9 cellular contexts compared by ENCODE assay signal in genomic region chr5:122723606-122724352, GRCh38. TPM values are rescaled to one million over a fixed set of nuclear protein-coding genes. Genes with fewer than 3 reads are reported as not detected.
DNase-seq lines count a peak whose midpoint lies in the region; ATAC-seq and TF ChIP-seq lines count a peak whose summit lies in the region.
"Had no signal": no experiment of that assay in that cellular context is flagged by ENCODE, and none has a peak within 500 bp of the region (broad histone marks: within the 10 kb centered on the region; RNA-seq: fewer than 3 reads in every experiment).

No MANE protein-coding gene starts in this region.

- no peak overlapping the region for H2AFZ ChIP-seq in mesenchymal stem cell (ENCODE audit: low read depth, low read length)

- H3K4me2 ChIP-seq in mesenchymal stem cell (ENCODE audit: low read length, poor library complexity, severe bottlenecking) = no peak overlapping the region

- H2BK15ac ChIP-seq in mesenchymal stem cell (ENCODE audit: low read depth, poor library complexity, severe bottlenecking) = no peak overlapping the region

- H3K27ac ChIP-seq in HEK293 (ENCODE audit: extremely low read depth, low read depth, low read length) (no peak overlapping the region), mesenchymal stem cell (ENCODE audit: low read length, poor library complexity, severe bottlenecking) (no peak overlapping the region)
- H3K27ac ChIP-seq: tibial nerve had no signal

- H4K8ac ChIP-seq in mesenchymal stem cell (ENCODE audit: low read length) = no peak overlapping the region

- H3K14ac ChIP-seq in mesenchymal stem cell (ENCODE audit: low read length in 2 of 2) = no peak overlapping the region

- no peak overlapping the region for H4K91ac ChIP-seq in mesenchymal stem cell (ENCODE audit: low read length)

- H3K4me3 ChIP-seq in HEK293 (ENCODE audit: low read depth, low read length) (no peak overlapping the region), mesenchymal stem cell (ENCODE audit: insufficient read depth in 1 of 2, low read depth in 1 of 2, low read length in 2 of 2) (peak overlapping the region in 1 of 2 experiments; percentile 20), BE2C (ENCODE audit: low read depth, low read length) (no peak overlapping the region)
- H3K4me3 ChIP-seq: tibial nerve had no signal

- no peaks in the 10 kb centered on the region for H3K9me3 ChIP-seq in HEK293 (ENCODE audit: control insufficient read depth, insufficient read depth, low read depth, low read length)
- H3K9me3 ChIP-seq in mesenchymal stem cell (ENCODE audit: control insufficient read depth, low read length) = peaks cover 6% of the 10 kb centered on the region
- H3K9me3 ChIP-seq in BE2C = no peaks in the 10 kb centered on the region
- H3K9me3 ChIP-seq: tibial nerve had no signal

- H3K36me3 ChIP-seq in HEK293 (ENCODE audit: control insufficient read depth in 2 of 2, insufficient read depth in 1 of 2, low read length in 2 of 2) (no peaks in the 10 kb centered on the region), mesenchymal stem cell (ENCODE audit: control insufficient read depth in 1 of 2, insufficient read depth in 2 of 2, low read depth in 1 of 2, low read length in 2 of 2) (no peaks in the 10 kb centered on the region), BE2C (no peaks in the 10 kb centered on the region)
- H3K36me3 ChIP-seq: tibial nerve had no signal

- H2BK5ac ChIP-seq in mesenchymal stem cell (ENCODE audit: low read depth, low read length, poor library complexity, severe bottlenecking) = no peak overlapping the region

- POLR2A ChIA-PET in HEK293 (lab: Yijun Ruan, JAX) = no interaction called here

- H2AK5ac ChIP-seq in mesenchymal stem cell (ENCODE audit: low read length, severe bottlenecking) = no peak overlapping the region

- no peak overlapping the region for H3K4ac ChIP-seq in mesenchymal stem cell (ENCODE audit: low read depth in 1 of 2, low read length in 2 of 2)

- H3K23ac ChIP-seq in mesenchymal stem cell (ENCODE audit: low read length in 2 of 2) = no peak overlapping the region

- peak; percentile 83 for DNase-seq in MV-4-11 (lab: John Stamatoyannopoulos, UW)
- DNase-seq in mesenchymal stem cell = no peak
- no peak for DNase-seq in cerebellar cortex (ENCODE audit: low spot score)
- DNase-seq in hypothalamus (lab: John Stamatoyannopoulos, UW) = no peak
- DNase-seq in BE2C = no peak
- no peak for DNase-seq in SKM-1 treated with dmso at 0.1 percent for 144 hours (lab: John Stamatoyannopoulos, UW; ENCODE audit: unreplicated experiment)

- H3K9ac ChIP-seq in mesenchymal stem cell (ENCODE audit: low read length) = peak overlapping the region; percentile 76

- H3K4me1 ChIP-seq in HEK293 (ENCODE audit: control insufficient read depth, insufficient read depth, low read length) = 0 out of 2 replicates have a peak, but pooled peaks cover 2% of the 10 kb centered on the region
- no peaks in the 10 kb centered on the region for H3K4me1 ChIP-seq in mesenchymal stem cell (ENCODE audit: control insufficient read depth, insufficient read depth, low read depth, low read length)
- H3K4me1 ChIP-seq in BE2C = no peaks in the 10 kb centered on the region

- no peaks in the 10 kb centered on the region for H3K27me3 ChIP-seq in mesenchymal stem cell (ENCODE audit: control insufficient read depth in 1 of 2, insufficient read depth in 1 of 2, low read length in 2 of 2)
- peaks cover 7% of the 10 kb centered on the region for H3K27me3 ChIP-seq in BE2C
- H3K27me3 ChIP-seq: tibial nerve had no signal

- TF ChIP-seq CTCF in HEK293 (tag by site-specific recombination; IDR thresholded peaks at IDR 0.05) = no peak
- no peak for TF ChIP-seq CTCF in BE2C (IDR thresholded peaks at IDR 0.05; ENCODE audit: low read depth, low read length)

- CTCF ChIA-PET in HEK293 (lab: Yijun Ruan, JAX) = no interaction called here

- no peak overlapping the region for H2BK120ac ChIP-seq in mesenchymal stem cell (ENCODE audit: low read depth, low read length)

- no peak overlapping the region for H3K18ac ChIP-seq in mesenchymal stem cell (ENCODE audit: low read depth in 1 of 2, low read length in 2 of 2)

- H3K79me1 ChIP-seq in mesenchymal stem cell (replicated peaks; ENCODE audit: low read length, poor library complexity, severe bottlenecking) = no peaks in the 10 kb centered on the region

- ATAC-seq in GM18861 (IDR thresholded peaks at IDR 0.05; ENCODE audit: unreplicated experiment) = peak; percentile 83

- H2BK12ac ChIP-seq in mesenchymal stem cell (ENCODE audit: low read length in 2 of 2) = no peak overlapping the region

- 91% methylated on average over 4 of the region's 4 CpGs for WGBS in mesenchymal stem cell

TF ChIP-seq in HEK293, 187 proteins besides CTCF, POLR2A, EP300 and RAD21:
- TF ChIP-seq ZNF18 (tag by site-specific recombination; IDR thresholded peaks at IDR 0.05) (no peak), PRDM1 (tag by site-specific recombination; IDR thresholded peaks at IDR 0.05) (peak; percentile 10; the same call in 1 of the 2 replicates)

RNA-seq across cellular contexts. Expression of gene SNX2, which starts 51.1 kb away (rescaled TPM):
- 51.4 TPM for polyA plus RNA-seq in mesenchymal stem cell (2013, experiment 1 of 2)
- polyA plus RNA-seq in mesenchymal stem cell (2013, experiment 2 of 2) = 53.4 TPM
- 141 TPM for polyA plus RNA-seq in BE2C (2012; ENCODE audit: insufficient read depth, insufficient read length, low read depth)
